1 cellular context compared by ENCODE assay signal in the genomic region with DNA sequence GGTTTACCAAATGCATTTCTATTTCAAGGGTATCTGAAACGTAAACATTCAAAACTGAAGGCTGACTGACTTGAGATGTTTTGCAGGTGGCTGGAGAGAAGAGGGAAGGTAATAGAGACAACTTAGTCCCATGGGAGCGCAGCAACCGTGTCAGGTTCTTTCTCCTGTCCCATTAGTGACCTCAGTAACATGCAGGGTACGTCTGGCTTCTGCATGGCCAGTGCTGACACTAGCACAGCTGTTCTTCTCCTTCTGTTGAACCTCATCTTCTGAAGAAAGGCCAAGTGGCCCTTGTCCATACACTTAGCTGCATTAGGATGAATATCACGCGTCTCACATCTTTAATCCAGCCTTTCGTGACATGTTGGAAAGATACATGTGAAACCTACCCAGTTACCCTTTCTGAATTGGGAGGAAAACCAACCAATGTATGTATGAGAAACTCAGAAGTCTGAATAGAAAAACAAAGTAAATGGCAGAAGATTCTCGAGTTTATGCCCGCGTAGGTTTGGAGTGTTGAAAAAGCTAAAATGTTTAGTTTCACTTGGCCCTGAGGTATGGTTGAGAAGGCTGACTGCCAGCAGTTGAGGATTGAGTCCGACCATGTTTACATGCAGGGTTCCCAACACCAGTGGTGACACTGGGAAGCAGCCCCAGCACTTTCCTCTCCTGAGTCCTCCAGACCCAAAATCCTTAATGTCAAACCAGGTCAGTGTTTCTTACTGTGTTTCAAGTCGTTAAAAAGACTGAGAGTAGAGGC.
TF ChIP-seq lines count a peak whose summit lies in the region.

No MANE protein-coding gene starts in this region.

TF ChIP-seq in HepG2, 621 proteins besides CTCF, POLR2A, EP300 and RAD21:
- TF ChIP-seq PAXIP1 (CRISPR knock-in tag; conservative IDR thresholded peaks at IDR 0.05) (no peak), MTA1 (CRISPR knock-in tag; IDR thresholded peaks at IDR 0.05; ENCODE audit: borderline replicate concordance) (no peak), FOXP4 (CRISPR knock-in tag; IDR thresholded peaks at IDR 0.05) (no peak), RXRB (CRISPR knock-in tag; IDR thresholded peaks at IDR 0.05; ENCODE audit: borderline replicate concordance) (no peak), GATAD1 (CRISPR knock-in tag; IDR thresholded peaks at IDR 0.05) (no peak), ZBTB21 (CRISPR knock-in tag; IDR thresholded peaks at IDR 0.05) (no peak), ZNF552 (CRISPR knock-in tag; IDR thresholded peaks at IDR 0.05; ENCODE audit: borderline replicate concordance) (no peak), ZNF292 (CRISPR knock-in tag; IDR thresholded peaks at IDR 0.05; ENCODE audit: borderline replicate concordance, low read depth) (no peak), ZNF253 (CRISPR knock-in tag; IDR thresholded peaks at IDR 0.05; ENCODE audit: borderline replicate concordance) (no peak), ZNF207 (IDR thresholded peaks at IDR 0.05; ENCODE audit: borderline replicate concordance) (no peak), SAFB2 (CRISPR knock-in tag; IDR thresholded peaks at IDR 0.05; ENCODE audit: borderline replicate concordance, low read depth) (no peak), SMYD3 (CRISPR knock-in tag; IDR thresholded peaks at IDR 0.05) (no peak), DBP (CRISPR knock-in tag; IDR thresholded peaks at IDR 0.05; ENCODE audit: not compliant biosample characterization) (no peak)
- TF ChIP-seq, protein P1, sequence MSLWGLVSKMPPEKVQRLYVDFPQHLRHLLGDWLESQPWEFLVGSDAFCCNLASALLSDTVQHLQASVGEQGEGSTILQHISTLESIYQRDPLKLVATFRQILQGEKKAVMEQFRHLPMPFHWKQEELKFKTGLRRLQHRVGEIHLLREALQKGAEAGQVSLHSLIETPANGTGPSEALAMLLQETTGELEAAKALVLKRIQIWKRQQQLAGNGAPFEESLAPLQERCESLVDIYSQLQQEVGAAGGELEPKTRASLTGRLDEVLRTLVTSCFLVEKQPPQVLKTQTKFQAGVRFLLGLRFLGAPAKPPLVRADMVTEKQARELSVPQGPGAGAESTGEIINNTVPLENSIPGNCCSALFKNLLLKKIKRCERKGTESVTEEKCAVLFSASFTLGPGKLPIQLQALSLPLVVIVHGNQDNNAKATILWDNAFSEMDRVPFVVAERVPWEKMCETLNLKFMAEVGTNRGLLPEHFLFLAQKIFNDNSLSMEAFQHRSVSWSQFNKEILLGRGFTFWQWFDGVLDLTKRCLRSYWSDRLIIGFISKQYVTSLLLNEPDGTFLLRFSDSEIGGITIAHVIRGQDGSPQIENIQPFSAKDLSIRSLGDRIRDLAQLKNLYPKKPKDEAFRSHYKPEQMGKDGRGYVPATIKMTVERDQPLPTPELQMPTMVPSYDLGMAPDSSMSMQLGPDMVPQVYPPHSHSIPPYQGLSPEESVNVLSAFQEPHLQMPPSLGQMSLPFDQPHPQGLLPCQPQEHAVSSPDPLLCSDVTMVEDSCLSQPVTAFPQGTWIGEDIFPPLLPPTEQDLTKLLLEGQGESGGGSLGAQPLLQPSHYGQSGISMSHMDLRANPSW (CRISPR knock-in tag; IDR thresholded peaks at IDR 0.05; ENCODE audit: borderline replicate concordance), result no peak
- TF ChIP-seq, protein P2, sequence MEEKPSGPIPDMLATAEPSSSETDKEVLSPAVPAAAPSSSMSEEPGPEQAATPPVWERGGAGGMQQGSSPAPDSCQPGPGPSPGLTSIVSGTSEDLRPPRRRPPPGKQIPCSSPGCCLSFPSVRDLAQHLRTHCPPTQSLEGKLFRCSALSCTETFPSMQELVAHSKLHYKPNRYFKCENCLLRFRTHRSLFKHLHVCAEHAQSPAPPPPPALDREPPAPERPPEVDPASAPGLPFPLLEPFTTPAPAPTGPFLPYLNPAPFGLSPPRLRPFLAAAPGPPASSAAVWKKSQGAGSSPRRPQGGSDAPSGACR (CRISPR knock-in tag; IDR thresholded peaks at IDR 0.05), result no peak
- TF ChIP-seq, protein P3, sequence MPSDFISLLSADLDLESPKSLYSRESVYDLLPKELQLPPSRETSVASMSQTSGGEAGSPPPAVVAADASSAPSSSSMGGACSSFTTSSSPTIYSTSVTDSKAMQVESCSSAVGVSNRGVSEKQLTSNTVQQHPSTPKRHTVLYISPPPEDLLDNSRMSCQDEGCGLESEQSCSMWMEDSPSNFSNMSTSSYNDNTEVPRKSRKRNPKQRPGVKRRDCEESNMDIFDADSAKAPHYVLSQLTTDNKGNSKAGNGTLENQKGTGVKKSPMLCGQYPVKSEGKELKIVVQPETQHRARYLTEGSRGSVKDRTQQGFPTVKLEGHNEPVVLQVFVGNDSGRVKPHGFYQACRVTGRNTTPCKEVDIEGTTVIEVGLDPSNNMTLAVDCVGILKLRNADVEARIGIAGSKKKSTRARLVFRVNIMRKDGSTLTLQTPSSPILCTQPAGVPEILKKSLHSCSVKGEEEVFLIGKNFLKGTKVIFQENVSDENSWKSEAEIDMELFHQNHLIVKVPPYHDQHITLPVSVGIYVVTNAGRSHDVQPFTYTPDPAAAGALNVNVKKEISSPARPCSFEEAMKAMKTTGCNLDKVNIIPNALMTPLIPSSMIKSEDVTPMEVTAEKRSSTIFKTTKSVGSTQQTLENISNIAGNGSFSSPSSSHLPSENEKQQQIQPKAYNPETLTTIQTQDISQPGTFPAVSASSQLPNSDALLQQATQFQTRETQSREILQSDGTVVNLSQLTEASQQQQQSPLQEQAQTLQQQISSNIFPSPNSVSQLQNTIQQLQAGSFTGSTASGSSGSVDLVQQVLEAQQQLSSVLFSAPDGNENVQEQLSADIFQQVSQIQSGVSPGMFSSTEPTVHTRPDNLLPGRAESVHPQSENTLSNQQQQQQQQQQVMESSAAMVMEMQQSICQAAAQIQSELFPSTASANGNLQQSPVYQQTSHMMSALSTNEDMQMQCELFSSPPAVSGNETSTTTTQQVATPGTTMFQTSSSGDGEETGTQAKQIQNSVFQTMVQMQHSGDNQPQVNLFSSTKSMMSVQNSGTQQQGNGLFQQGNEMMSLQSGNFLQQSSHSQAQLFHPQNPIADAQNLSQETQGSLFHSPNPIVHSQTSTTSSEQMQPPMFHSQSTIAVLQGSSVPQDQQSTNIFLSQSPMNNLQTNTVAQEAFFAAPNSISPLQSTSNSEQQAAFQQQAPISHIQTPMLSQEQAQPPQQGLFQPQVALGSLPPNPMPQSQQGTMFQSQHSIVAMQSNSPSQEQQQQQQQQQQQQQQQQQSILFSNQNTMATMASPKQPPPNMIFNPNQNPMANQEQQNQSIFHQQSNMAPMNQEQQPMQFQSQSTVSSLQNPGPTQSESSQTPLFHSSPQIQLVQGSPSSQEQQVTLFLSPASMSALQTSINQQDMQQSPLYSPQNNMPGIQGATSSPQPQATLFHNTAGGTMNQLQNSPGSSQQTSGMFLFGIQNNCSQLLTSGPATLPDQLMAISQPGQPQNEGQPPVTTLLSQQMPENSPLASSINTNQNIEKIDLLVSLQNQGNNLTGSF (CRISPR knock-in tag; IDR thresholded peaks at IDR 0.05), result no peak
- TF ChIP-seq, protein P4, sequence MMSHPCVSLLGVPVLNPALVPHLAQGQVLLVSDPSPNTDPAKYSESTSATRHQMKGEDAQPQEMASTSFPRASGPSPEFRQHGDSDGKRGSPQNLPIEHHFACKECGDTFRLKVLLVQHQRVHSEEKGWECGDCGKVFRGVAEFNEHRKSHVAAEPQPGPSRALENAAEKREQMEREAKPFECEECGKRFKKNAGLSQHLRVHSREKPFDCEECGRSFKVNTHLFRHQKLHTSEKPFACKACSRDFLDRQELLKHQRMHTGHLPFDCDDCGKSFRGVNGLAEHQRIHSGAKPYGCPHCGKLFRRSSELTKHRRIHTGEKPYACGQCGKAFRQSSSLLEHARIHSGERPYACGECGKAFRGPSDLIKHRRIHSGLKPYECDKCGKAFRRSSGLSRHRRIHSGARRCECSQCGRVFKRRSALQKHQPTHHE (CRISPR knock-in tag; IDR thresholded peaks at IDR 0.05; ENCODE audit: borderline replicate concordance), result no peak
- TF ChIP-seq, protein P5, sequence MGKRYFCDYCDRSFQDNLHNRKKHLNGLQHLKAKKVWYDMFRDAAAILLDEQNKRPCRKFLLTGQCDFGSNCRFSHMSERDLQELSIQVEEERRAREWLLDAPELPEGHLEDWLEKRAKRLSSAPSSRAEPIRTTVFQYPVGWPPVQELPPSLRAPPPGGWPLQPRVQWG (CRISPR knock-in tag; IDR thresholded peaks at IDR 0.05; ENCODE audit: borderline replicate concordance, low read depth), result no peak
